17 cellular contexts compared by ENCODE assay signal in genomic region chr12:6154730-6155459, GRCh38. TPM values are rescaled to one million over a fixed set of nuclear protein-coding genes. Genes with fewer than 3 reads are reported as not detected.
DNase-seq lines count a peak whose midpoint lies in the region; ATAC-seq and TF ChIP-seq lines count a peak whose summit lies in the region.
"Had no signal": no experiment of that assay in that cellular context is flagged by ENCODE, and none has a peak within 500 bp of the region (broad histone marks: within the 10 kb centered on the region; RNA-seq: fewer than 3 reads in every experiment).

No MANE protein-coding gene starts in this region.

- intact Hi-C loops in left lung (cut with DNase I), result no loop called here
- intact Hi-C loops in sciatic nerve (cut with DNase I), result no loop called here
- intact Hi-C loops in PC-3 (cut with micrococcal nuclease), result no loop called here

- no peak overlapping the region for H3K4me3 Mint-ChIP-seq in GM23338
- H3K4me3 Mint-ChIP-seq: naive B cell had no signal

- H3K9ac ChIP-seq in duodenal mucosa (ENCODE audit: low read depth in 1 of 2, low read length in 2 of 2) (no peak overlapping the region), PC-3 (ENCODE audit: low read length) (no peak overlapping the region)

- no peaks in the 10 kb centered on the region for H4K20me1 ChIP-seq in GM23338 (replicated peaks; ENCODE audit: insufficient read depth)
- H4K20me1 ChIP-seq in PC-3 (ENCODE audit: low read length), result no peaks in the 10 kb centered on the region

- BruUV-seq in PC-3 (replicated peaks; lab: Mats Ljungman, UMichigan), result no TSS peak

- no peak for DNase-seq in GM23338 (ENCODE audit: low spot score)
- no peak for DNase-seq in left lung
- DNase-seq in sciatic nerve (ENCODE audit: low spot score), result no peak
- DNase-seq in PC-3, result no peak
- no peak for DNase-seq in HCEC 1CT
- DNase-seq: activated CD4-positive, alpha-beta T cell treated with anti-CD3 and anti-CD28 coated beads, Interleukin-2, amount 50 U/mL, for 4 hours; activated naive CD4-positive, alpha-beta T cell treated with anti-CD3 and anti-CD28 coated beads, Interleukin-2, amount 50 U/mL, for 16 hours; activated T-cell treated with anti-CD3 and anti-CD28 coated beads, Interleukin-2, amount 50 U/mL, for 1 hour; brain microvascular endothelial cell; GDM1; naive B cell; NCI-H1694 had no signal

- no peak for TF ChIP-seq CTCF in GM23338 (conservative IDR thresholded peaks at IDR 0.05; ENCODE audit: low read depth in 2 of 2)
- no peak for TF ChIP-seq CTCF in left lung (IDR thresholded peaks at IDR 0.05)
- no peak for TF ChIP-seq CTCF in PC-3 (conservative IDR thresholded peaks at IDR 0.05; ENCODE audit: low read depth, low read length)

- H3F3A ChIP-seq in GM23338 (replicated peaks; ENCODE audit: low read depth) (no peaks in the 10 kb centered on the region), PC-3 (ENCODE audit: low read length, unreplicated experiment) (no peaks in the 10 kb centered on the region)

- H3K79me2 ChIP-seq in GM23338 (replicated peaks; ENCODE audit: insufficient read depth) (no peaks in the 10 kb centered on the region), PC-3 (ENCODE audit: low read length) (no peaks in the 10 kb centered on the region)
- H3K79me2 ChIP-seq: hepatocyte had no signal

- H3K4me2 ChIP-seq in GM23338, result no peak overlapping the region
- H3K4me2 ChIP-seq in PC-3 (ENCODE audit: low read length), result no peak overlapping the region
- H3K4me2 ChIP-seq: hepatocyte had no signal

- POLR2A ChIA-PET in PC-3 (lab: Charles Lee; ENCODE audit: unreplicated experiment), result no interaction called here

- H3K27ac ChIP-seq in GM23338 (ENCODE audit: low read depth) (no peak overlapping the region), duodenal mucosa (ENCODE audit: low read depth, low read length) (peak overlapping the region; percentile 36), left lung (peak overlapping the region; percentile 35 to 48), PC-3 (ENCODE audit: low read length) (no peak overlapping the region)
- H3K27ac ChIP-seq: brain microvascular endothelial cell, hepatocyte, SJSA1 had no signal

- H3K4me3 ChIP-seq in GM23338, result no peak overlapping the region
- H3K4me3 ChIP-seq in duodenal mucosa (ENCODE audit: low read depth in 1 of 2, low read length in 2 of 2), result no peak overlapping the region
- no peak overlapping the region for H3K4me3 ChIP-seq in left lung
- no peak overlapping the region for H3K4me3 ChIP-seq in PC-3 (ENCODE audit: low read length)
- H3K4me3 ChIP-seq: hepatocyte, SJSA1 had no signal

- H3K27ac Mint-ChIP-seq in GM23338, result no peak overlapping the region

- H3K27me3 Mint-ChIP-seq in GM23338 (ENCODE audit: insufficient read depth, low read depth, poor library complexity), result peaks cover 2% of the 10 kb centered on the region

- H3K9me2 ChIP-seq in GM23338 (ENCODE audit: insufficient read depth) (no peaks in the 10 kb centered on the region), PC-3 (replicated peaks; ENCODE audit: low read length) (no peaks in the 10 kb centered on the region)

- H3K9me3 ChIP-seq in duodenal mucosa (ENCODE audit: control insufficient read depth in 1 of 2, low read length in 2 of 2) (no peaks in the 10 kb centered on the region), left lung (no peaks in the 10 kb centered on the region), PC-3 (ENCODE audit: low read length) (no peaks in the 10 kb centered on the region)
- H3K9me3 ChIP-seq: SJSA1 had no signal

- H3K36me3 Mint-ChIP-seq in GM23338 (ENCODE audit: low read depth), result no peaks in the 10 kb centered on the region
- H3K36me3 Mint-ChIP-seq: naive B cell had no signal

- H3K4me1 ChIP-seq in GM23338 (ENCODE audit: insufficient read depth), result no peaks in the 10 kb centered on the region
- H3K4me1 ChIP-seq in duodenal mucosa (ENCODE audit: control insufficient read depth in 1 of 2, insufficient read depth in 2 of 2, low read length in 2 of 2), result no peaks in the 10 kb centered on the region
- H3K4me1 ChIP-seq in left lung, result no peaks in the 10 kb centered on the region
- H3K4me1 ChIP-seq in PC-3 (ENCODE audit: insufficient read depth, low read length), result no peaks in the 10 kb centered on the region

- no peaks in the 10 kb centered on the region for H3K9me3 Mint-ChIP-seq in GM23338
- H3K9me3 Mint-ChIP-seq: naive B cell had no signal

- H3K36me3 ChIP-seq in GM23338 (ENCODE audit: insufficient read depth) (no peaks in the 10 kb centered on the region), duodenal mucosa (ENCODE audit: control insufficient read depth in 1 of 2, insufficient read depth in 2 of 2, low read length in 2 of 2) (no peaks in the 10 kb centered on the region), left lung (no peaks in the 10 kb centered on the region), PC-3 (ENCODE audit: low read depth, low read length) (no peaks in the 10 kb centered on the region)
- H3K36me3 ChIP-seq: brain microvascular endothelial cell, SJSA1 had no signal

- H3K27me3 ChIP-seq in GM23338 (ENCODE audit: insufficient read depth) (no peaks in the 10 kb centered on the region), duodenal mucosa (ENCODE audit: control insufficient read depth in 1 of 2, insufficient read depth in 2 of 2, low read length in 2 of 2) (no peaks in the 10 kb centered on the region), left lung (peaks cover 0 to 5% of the 10 kb centered on the region in 2 donors), PC-3 (ENCODE audit: low read length) (no peaks in the 10 kb centered on the region)
- H3K27me3 ChIP-seq: brain microvascular endothelial cell, hepatocyte, SJSA1 had no signal

- CTCF ChIA-PET in PC-3 (lab: Charles Lee), result no interaction called here

- ATAC-seq in GM23338, result peak; percentile 23; the same call in 1 of the 3 replicates
- peak; percentile 66 for ATAC-seq in left lung
- ATAC-seq in sciatic nerve, result peak; percentile 74
- no peak for ATAC-seq in GM19324 (IDR thresholded peaks at IDR 0.05; ENCODE audit: low FRiP score, unreplicated experiment)
- no peak for ATAC-seq in PC-3
- no peak for ATAC-seq in HG03342 (IDR thresholded peaks at IDR 0.05; ENCODE audit: unreplicated experiment)

- H2AFZ ChIP-seq in GM23338 (0 out of 2 replicates have a peak overlapping the region, but pooled peaks have one; percentile 56), PC-3 (ENCODE audit: low read length) (no peak overlapping the region)
- H2AFZ ChIP-seq: hepatocyte had no signal

- H3K4me1 Mint-ChIP-seq in GM23338, result no peaks in the 10 kb centered on the region

TF ChIP-seq in GM23338, 12 proteins besides CTCF, POLR2A, EP300 and RAD21:
- TF ChIP-seq EZH2 (IDR thresholded peaks at IDR 0.05; ENCODE audit: low read depth, unreplicated experiment) (no peak), ZNF331 (CRISPR knock-in tag; IDR thresholded peaks at IDR 0.05; ENCODE audit: low read depth) (no peak)

RNA-seq across cellular contexts. Expression of gene VWF, which starts 30.4 kb away (rescaled TPM):
- total RNA-seq in GM23338 (2014; rRNA removed; shearing (Covaris generic)), result 0.31 and 0.56 TPM in 2 replicates
- 0.03 and 0.42 TPM in 2 replicates for polyA plus RNA-seq in GM23338 (2016; fragmentation: Nextera tagmentation; extraction: Ambion mirVana)
- total RNA-seq in left lung (100 to 1,000 TPM; 254 to 401 TPM), sciatic nerve (655 TPM), PC-3 (2014; rRNA removed) (not detected in 2 replicates)

RNA-seq across cellular contexts. Expression of gene CD9, which starts 45.3 kb away (rescaled TPM):
- total RNA-seq in GM23338 (2014; rRNA removed; shearing (Covaris generic)), result 222 and 227 TPM in 2 replicates
- 250 and 251 TPM in 2 replicates for polyA plus RNA-seq in GM23338 (2016; fragmentation: Nextera tagmentation; extraction: Ambion mirVana)
- total RNA-seq in left lung (100 to 1,000 TPM; 416 to 512 TPM), sciatic nerve (554 TPM), PC-3 (2014; rRNA removed) (153 and 174 TPM in 2 replicates)

Comparison
In these comparisons a context has a peak if more than half of its experiments do, and no peak if none do; other contexts are left out.
1. ATAC-seq: peak in GM23338 (single experiment), left lung (single experiment) and sciatic nerve (single experiment); none in GM19324 (single experiment), PC-3 (single experiment) and HG03342 (single experiment).
2. H3K27ac ChIP-seq: peak in duodenal mucosa (single experiment) and left lung (2 of 2); none in GM23338 (single experiment) and PC-3 (single experiment).
3. RNA of gene VWF, which starts 30.4 kb away (total RNA-seq): 655 TPM in sciatic nerve (single experiment) and 254 to 401 TPM in left lung; 0.31 to 0.56 TPM in GM23338 and not detected in PC-3; every median in the first group is over 100 times any median in the second.